Comparison of ENCODE assay signal across 1 cellular context in the genomic region with DNA sequence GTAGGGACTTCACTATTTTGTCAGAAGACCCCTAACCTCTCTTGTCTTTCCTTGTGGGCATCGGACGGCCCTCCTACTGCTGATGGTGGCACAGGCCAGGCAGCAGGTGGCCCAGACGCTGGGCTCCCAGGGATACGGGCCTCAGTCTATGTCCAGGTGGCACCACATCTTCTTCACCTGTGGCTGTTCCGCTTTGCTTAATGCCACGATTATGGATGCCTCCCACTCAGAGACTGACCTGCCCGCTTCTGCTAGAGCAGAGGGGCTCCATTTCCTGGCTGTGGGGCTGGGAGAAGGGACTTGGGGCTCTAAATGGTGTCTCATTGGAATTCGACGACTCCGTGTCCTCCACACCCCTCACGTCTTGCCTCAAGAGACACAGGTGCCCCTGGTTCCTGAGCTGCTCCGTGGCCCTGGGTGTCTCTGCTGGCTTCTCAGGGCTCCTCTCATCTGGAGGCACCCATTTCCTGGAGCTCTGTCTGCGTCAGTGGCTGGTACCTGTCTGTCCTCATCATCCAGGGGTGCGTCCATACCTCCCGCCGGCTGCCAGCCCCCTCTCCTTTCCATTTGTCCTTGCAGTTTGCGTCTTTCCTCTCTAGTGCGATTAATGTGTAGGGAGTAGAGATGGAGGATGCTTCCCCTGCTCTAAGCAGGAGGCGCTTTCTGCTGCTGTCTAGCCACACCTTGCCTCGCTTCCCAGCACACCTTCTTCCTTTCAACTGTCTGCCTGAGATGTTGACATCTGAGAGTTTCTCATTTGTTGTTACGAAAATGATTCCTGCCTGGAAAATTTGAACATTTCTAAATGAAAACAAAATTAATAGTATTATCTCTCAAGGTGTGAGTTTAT.
TF ChIP-seq lines count a peak whose summit lies in the region.

No MANE protein-coding gene starts in this region.

TF ChIP-seq in neural cell, 6 proteins besides CTCF, POLR2A, EP300 and RAD21 (continued from another document):
- TF ChIP-seq SMC3 (conservative IDR thresholded peaks at IDR 0.05; ENCODE audit: poor library complexity): no peak
